ENCODE assay signal across 8 cellular contexts in the genomic region with DNA sequence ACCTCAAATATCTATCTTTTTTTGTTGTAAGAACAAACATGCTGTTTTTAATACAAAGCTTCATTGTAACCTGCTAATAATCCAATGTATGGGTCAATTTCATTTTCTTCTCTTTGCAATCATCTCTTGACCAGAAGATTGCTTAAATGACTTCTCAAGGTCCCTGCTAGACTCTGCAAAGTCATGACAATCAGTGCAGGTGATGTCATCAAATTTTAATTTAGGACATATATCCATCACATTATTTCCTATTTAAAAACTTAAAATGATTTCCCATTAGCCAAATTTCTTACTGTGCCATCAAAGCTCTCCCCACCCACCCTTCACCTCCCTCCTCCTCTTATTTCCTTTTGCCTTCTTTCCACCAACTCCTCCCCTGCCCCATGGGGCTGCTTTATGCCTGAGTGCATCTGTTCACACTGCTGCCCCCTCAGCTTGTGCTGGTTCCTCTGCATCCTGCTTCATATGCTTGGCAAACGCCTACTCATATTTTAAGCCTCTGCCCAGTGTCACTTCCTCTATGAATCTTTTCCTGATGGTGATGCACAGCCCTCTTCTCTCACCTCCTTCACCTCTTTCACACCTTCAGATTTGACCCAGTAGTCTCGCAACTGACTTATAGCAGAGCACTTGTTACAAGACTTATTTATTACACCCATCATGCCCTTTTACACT. TPM values are rescaled to one million over a fixed set of nuclear protein-coding genes. Genes with fewer than 3 reads are reported as not detected.
DNase-seq lines count a peak whose midpoint lies in the region; ATAC-seq and TF ChIP-seq lines count a peak whose summit lies in the region.

No MANE protein-coding gene starts in this region.

- intact Hi-C loops in stomach (cut with DNase I; ENCODE audit: low total_unique reads): no loop called here

- no peak for TF ChIP-seq EP300 in stomach (IDR thresholded peaks at IDR 0.05)

- H3K27me3 Mint-ChIP-seq in activated naive CD4-positive, alpha-beta T cell treated with anti-CD3 and anti-CD28 coated beads, Interleukin-2, amount 50 U/mL, for 24 hours: no peaks in the 10 kb centered on the region

- H3K27ac Mint-ChIP-seq in activated naive CD4-positive, alpha-beta T cell treated with anti-CD3 and anti-CD28 coated beads, Interleukin-2, amount 50 U/mL, for 24 hours: peak overlapping the region; percentile 73

- H3K27ac ChIP-seq in stomach: no peak overlapping the region

- peaks cover 4% of the 10 kb centered on the region for H3K36me3 Mint-ChIP-seq in activated naive CD4-positive, alpha-beta T cell treated with anti-CD3 and anti-CD28 coated beads, Interleukin-2, amount 50 U/mL, for 24 hours

- peaks cover 0 to 27% (median 0%) of the 10 kb centered on the region in 4 donors for H3K4me1 ChIP-seq in stomach

- no peak for TF ChIP-seq POLR2A in stomach (IDR thresholded peaks at IDR 0.05)

- peaks cover 0 to 13% (median 4%) of the 10 kb centered on the region in 4 donors for H3K36me3 ChIP-seq in stomach

- DNase-seq in DMS 273 (lab: John Stamatoyannopoulos, UW; ENCODE audit: unreplicated experiment) (peak; percentile 66), stomach (no peak), iPS-NIHi7 (ENCODE audit: extremely low spot score) (no peak), DMS153 (lab: John Stamatoyannopoulos, UW) (no peak), hippocampal formation (lab: John Stamatoyannopoulos, UW) (no peak)

- ATAC-seq in GM19328 (IDR thresholded peaks at IDR 0.05; ENCODE audit: unreplicated experiment) (peak; percentile 40), HG03442 (IDR thresholded peaks at IDR 0.05; ENCODE audit: unreplicated experiment) (peak; percentile 56)

- no peaks in the 10 kb centered on the region for H3K9me3 ChIP-seq in stomach

- no peak overlapping the region for H3K4me3 ChIP-seq in stomach

- WGBS in stomach, 5 donors: 46 to 72% (median 68%) methylated on average over 2 of the region's 2 CpGs

- no peaks in the 10 kb centered on the region for H3K9me3 Mint-ChIP-seq in activated naive CD4-positive, alpha-beta T cell treated with anti-CD3 and anti-CD28 coated beads, Interleukin-2, amount 50 U/mL, for 24 hours

- no peaks in the 10 kb centered on the region for H3K27me3 ChIP-seq in stomach

- peaks cover 32% of the 10 kb centered on the region for H3K4me1 Mint-ChIP-seq in activated naive CD4-positive, alpha-beta T cell treated with anti-CD3 and anti-CD28 coated beads, Interleukin-2, amount 50 U/mL, for 24 hours

- TF ChIP-seq CTCF in stomach (IDR thresholded peaks at IDR 0.05): no peak

- no peak overlapping the region for H3K4me3 Mint-ChIP-seq in activated naive CD4-positive, alpha-beta T cell treated with anti-CD3 and anti-CD28 coated beads, Interleukin-2, amount 50 U/mL, for 24 hours

RNA-seq across cellular contexts. Expression of a gene that starts 20.3 kb away (rescaled TPM):
- 10 to 100 TPM in 1 of 5 donors, 1 to 10 TPM in 3, under 1 TPM in 1; 0.45 to 13.2 (median 2.6) TPM for total RNA-seq in stomach
- polyA plus RNA-seq in stomach: 10 to 100 TPM in 1 of 3 donors, 1 to 10 TPM in 2; 3.8 to 18.1 (median 5.5) TPM
